Comparison of ENCODE assay signal across 25 cellular contexts in genomic region chr12:19388131-19388549, GRCh38. TPM values are rescaled to one million over a fixed set of nuclear protein-coding genes. Genes with fewer than 3 reads are reported as not detected.
DNase-seq lines count a peak whose midpoint lies in the region; ATAC-seq and TF ChIP-seq lines count a peak whose summit lies in the region.
"Had no signal": no experiment of that assay in that cellular context is flagged by ENCODE, and none has a peak within 500 bp of the region (broad histone marks: within the 10 kb centered on the region; RNA-seq: fewer than 3 reads in every experiment).

No MANE protein-coding gene starts in this region.

- H2AK5ac ChIP-seq in trophoblast cell (ENCODE audit: low read length): no peak overlapping the region

- no peak overlapping the region for H3K27ac Mint-ChIP-seq in activated T-cell treated with anti-CD3 and anti-CD28 coated beads, Interleukin-2, amount 50 U/mL, for 24 hours
- no peak overlapping the region for H3K27ac Mint-ChIP-seq in activated CD4-positive, alpha-beta T cell treated with anti-CD3 and anti-CD28 coated beads, Interleukin-2, amount 10 ng/mL, durations not matched to agents 24 days and 14 days
- H3K27ac Mint-ChIP-seq: activated CD8-positive, alpha-beta T cell treated with anti-CD3 and anti-CD28 coated beads, Interleukin-2, amount 10 ng/mL, durations not matched to agents 7 days and 5 days; CD8-positive, alpha-beta T cell; natural killer cell treated with Interleukin-12 subunit alpha and Interleukin-12 subunit beta and Interleukin-15 and Interleukin-18, amount 100 ng/mL, for 72 hours; stimulated activated naive CD8-positive, alpha-beta T cell treated with anti-CD3 and anti-CD28 coated beads, Interleukin-15, amount 100 ng/mL, for 72 hours had no signal

- no peak overlapping the region for H3K14ac ChIP-seq in trophoblast cell (ENCODE audit: low read length)

- no peak overlapping the region for H2BK12ac ChIP-seq in trophoblast cell (ENCODE audit: low read length)

- no peaks in the 10 kb centered on the region for H3K36me3 Mint-ChIP-seq in activated T-cell treated with anti-CD3 and anti-CD28 coated beads, Interleukin-2, amount 50 U/mL, for 24 hours (ENCODE audit: low read depth)
- no peaks in the 10 kb centered on the region for H3K36me3 Mint-ChIP-seq in activated CD4-positive, alpha-beta T cell treated with anti-CD3 and anti-CD28 coated beads, Interleukin-2, amount 10 ng/mL, durations not matched to agents 24 days and 14 days (ENCODE audit: low read depth)
- H3K36me3 Mint-ChIP-seq: CD8-positive, alpha-beta T cell; natural killer cell treated with Interleukin-12 subunit alpha and Interleukin-12 subunit beta and Interleukin-15 and Interleukin-18, amount 100 ng/mL, for 72 hours had no signal

- no peaks in the 10 kb centered on the region for H3K79me1 ChIP-seq in trophoblast cell (ENCODE audit: low read length)

- H3K36me3 ChIP-seq in SJCRH30 (no peaks in the 10 kb centered on the region), trophoblast cell (ENCODE audit: control insufficient read depth in 1 of 2, insufficient read depth in 2 of 2, low read length in 2 of 2) (no peaks in the 10 kb centered on the region), stomach (no peaks in the 10 kb centered on the region)
- H3K36me3 ChIP-seq: brain microvascular endothelial cell, ovary, tibial nerve had no signal

- H3K27me3 ChIP-seq in SJCRH30 (no peaks in the 10 kb centered on the region), trophoblast cell (ENCODE audit: insufficient read depth, low read length) (no peaks in the 10 kb centered on the region), stomach (no peaks in the 10 kb centered on the region)
- H3K27me3 ChIP-seq: brain microvascular endothelial cell, ovary, tibial nerve had no signal

- no peak overlapping the region for H3K4me2 ChIP-seq in trophoblast cell (ENCODE audit: low read length)
- H3K4me2 ChIP-seq: PC-9 had no signal

- no peak for TF ChIP-seq CTCF in fibroblast of the aortic adventitia (IDR thresholded peaks at IDR 0.05; ENCODE audit: insufficient read depth, low read length)
- no peak for TF ChIP-seq CTCF in stomach (IDR thresholded peaks at IDR 0.05)

- no peak overlapping the region for H2BK120ac ChIP-seq in trophoblast cell (ENCODE audit: insufficient read depth, low read length, poor library complexity)

- no peak overlapping the region for H4K91ac ChIP-seq in trophoblast cell (ENCODE audit: low read depth, low read length)

- H3K4me1 ChIP-seq in SJCRH30: peaks cover 35% of the 10 kb centered on the region
- H3K4me1 ChIP-seq in trophoblast cell (ENCODE audit: control insufficient read depth in 1 of 2, insufficient read depth in 2 of 2, low read length in 2 of 2): no peaks in the 10 kb centered on the region
- peaks cover 0 to 13% (median 0%) of the 10 kb centered on the region in 4 donors for H3K4me1 ChIP-seq in stomach
- H3K4me1 ChIP-seq: tibial nerve had no signal

- H3K18ac ChIP-seq in trophoblast cell (ENCODE audit: low read length): no peak overlapping the region

- H3K9me3 ChIP-seq in SJCRH30 (replicated peaks): no peaks in the 10 kb centered on the region
- no peaks in the 10 kb centered on the region for H3K9me3 ChIP-seq in trophoblast cell (ENCODE audit: insufficient read depth, low read depth, low read length)
- no peaks in the 10 kb centered on the region for H3K9me3 ChIP-seq in stomach
- H3K9me3 ChIP-seq: ovary, tibial nerve had no signal

- no CpG with 5 or more reads among the region's 2 CpGs for WGBS in trophoblast cell (ENCODE audit: extremely low coverage, insufficient coverage, insufficient read length)
- WGBS in stomach, 5 donors: 45 to 79% (median 68%) methylated on average over 2 of the region's 2 CpGs

- no peak overlapping the region for H3K9ac ChIP-seq in trophoblast cell (ENCODE audit: low read length)

- H3K27ac ChIP-seq in SJCRH30 (peak overlapping the region; percentile 77), trophoblast cell (ENCODE audit: low read depth, low read length) (no peak overlapping the region), stomach (peak overlapping the region in 1 of 5 donors; percentile 60)
- H3K27ac ChIP-seq: brain microvascular endothelial cell, ovary, PC-9, tibial nerve had no signal

- no peaks in the 10 kb centered on the region for H3K79me2 ChIP-seq in trophoblast cell (ENCODE audit: control insufficient read depth, insufficient read depth, low read length, poor library complexity)

- H3K23ac ChIP-seq in trophoblast cell (ENCODE audit: low read length): no peak overlapping the region

- H2AFZ ChIP-seq in trophoblast cell (ENCODE audit: insufficient read depth, low read length, poor library complexity): no peak overlapping the region
- H2AFZ ChIP-seq: PC-9 had no signal

- H4K12ac ChIP-seq in trophoblast cell (ENCODE audit: low read depth, low read length): no peak overlapping the region

- H2BK5ac ChIP-seq in trophoblast cell (ENCODE audit: low read depth, low read length, poor library complexity): no peak overlapping the region

- no peak overlapping the region for H3K4ac ChIP-seq in trophoblast cell (ENCODE audit: low read depth, low read length)

- H3K4me1 Mint-ChIP-seq in activated T-cell treated with anti-CD3 and anti-CD28 coated beads, Interleukin-2, amount 50 U/mL, for 24 hours (ENCODE audit: low read depth): no peaks in the 10 kb centered on the region
- no peaks in the 10 kb centered on the region for H3K4me1 Mint-ChIP-seq in activated CD4-positive, alpha-beta T cell treated with anti-CD3 and anti-CD28 coated beads, Interleukin-2, amount 10 ng/mL, durations not matched to agents 24 days and 14 days
- H3K4me1 Mint-ChIP-seq: stimulated activated naive CD8-positive, alpha-beta T cell treated with anti-CD3 and anti-CD28 coated beads, Interleukin-15, amount 100 ng/mL, for 72 hours had no signal

- no peak for ATAC-seq in HG02588 (IDR thresholded peaks at IDR 0.05; ENCODE audit: unreplicated experiment)
- ATAC-seq: activated CD8-positive, alpha-beta T cell treated with anti-CD3 and anti-CD28 coated beads, Interleukin-2, amount 10 ng/mL, durations not matched to agents 7 days and 5 days; CD8-positive, alpha-beta T cell; natural killer cell treated with Interleukin-12 subunit alpha and Interleukin-12 subunit beta and Interleukin-15 and Interleukin-18, amount 100 ng/mL, for 72 hours; stimulated activated naive CD8-positive, alpha-beta T cell treated with anti-CD3 and anti-CD28 coated beads, Interleukin-15, amount 100 ng/mL, for 72 hours had no signal

- H3K9me3 Mint-ChIP-seq in activated T-cell treated with anti-CD3 and anti-CD28 coated beads, Interleukin-2, amount 50 U/mL, for 24 hours: no peaks in the 10 kb centered on the region
- H3K9me3 Mint-ChIP-seq in activated CD4-positive, alpha-beta T cell treated with anti-CD3 and anti-CD28 coated beads, Interleukin-2, amount 10 ng/mL, durations not matched to agents 24 days and 14 days: no peaks in the 10 kb centered on the region
- H3K9me3 Mint-ChIP-seq: CD8-positive, alpha-beta T cell; natural killer cell treated with Interleukin-12 subunit alpha and Interleukin-12 subunit beta and Interleukin-15 and Interleukin-18, amount 100 ng/mL, for 72 hours; stimulated activated naive CD8-positive, alpha-beta T cell treated with anti-CD3 and anti-CD28 coated beads, Interleukin-15, amount 100 ng/mL, for 72 hours had no signal

- no peak for TF ChIP-seq POLR2A in stomach (IDR thresholded peaks at IDR 0.05)

- H3K4me3 Mint-ChIP-seq in activated T-cell treated with anti-CD3 and anti-CD28 coated beads, Interleukin-2, amount 50 U/mL, for 24 hours: no peak overlapping the region
- H3K4me3 Mint-ChIP-seq in activated CD4-positive, alpha-beta T cell treated with anti-CD3 and anti-CD28 coated beads, Interleukin-2, amount 10 ng/mL, durations not matched to agents 24 days and 14 days: no peak overlapping the region
- H3K4me3 Mint-ChIP-seq: activated CD8-positive, alpha-beta T cell treated with anti-CD3 and anti-CD28 coated beads, Interleukin-2, amount 10 ng/mL, durations not matched to agents 7 days and 5 days; CD8-positive, alpha-beta T cell; natural killer cell treated with Interleukin-12 subunit alpha and Interleukin-12 subunit beta and Interleukin-15 and Interleukin-18, amount 100 ng/mL, for 72 hours; stimulated activated naive CD8-positive, alpha-beta T cell treated with anti-CD3 and anti-CD28 coated beads, Interleukin-15, amount 100 ng/mL, for 72 hours had no signal

- DNase-seq in EL (peak; percentile 16), SJCRH30 (peak; percentile 66 to 75), fibroblast of the aortic adventitia (ENCODE audit: low read depth) (peak; percentile 35), trophoblast cell (peak; percentile 62 to 83), stomach (no peak)
- DNase-seq in activated T-cell treated with anti-CD3 and anti-CD28 coated beads, Interleukin-2, amount 50 U/mL, for 24 hours: no peak
- DNase-seq in activated CD4-positive, alpha-beta T cell treated with anti-CD3 and anti-CD28 coated beads, Interleukin-2, amount 10 ng/mL, durations not matched to agents 24 days and 14 days: no peak
- DNase-seq: activated CD4-positive, alpha-beta T cell treated with anti-CD3 and anti-CD28 coated beads for 1 hour; activated CD8-positive, alpha-beta T cell treated with anti-CD3 and anti-CD28 coated beads, Interleukin-2, amount 10 ng/mL, durations not matched to agents 7 days and 5 days; activated T-cell treated with anti-CD3 and anti-CD28 coated beads, Interleukin-2, amount 50 U/mL, for 1 hour; brain microvascular endothelial cell; CD8-positive, alpha-beta T cell; DMS 273 treated with DMSO at 0.1 percent for 48 hours; effector memory CD4-positive, alpha-beta T cell; erythroblast; MM.1S; NCI-H1417 treated with DMSO at 0.1 percent for 48 hours; NCI-H446 treated with DMSO at 0.1 percent for 48 hours; ovary; PC-9; stimulated activated CD4-positive, alpha-beta T cell treated with anti-CD3 and anti-CD28 coated beads, Interleukin-15, amount 100 ng/mL, for 24 hours; stimulated activated naive CD8-positive, alpha-beta T cell treated with anti-CD3 and anti-CD28 coated beads, Interleukin-15, amount 100 ng/mL, for 72 hours had no signal

- intact Hi-C loops in stomach (cut with DNase I; ENCODE audit: low total_unique reads): no loop called here
- intact Hi-C loops in activated CD4-positive, alpha-beta T cell treated with anti-CD3 and anti-CD28 coated beads, Interleukin-2, amount 10 ng/mL, durations not matched to agents 24 days and 14 days (cut with micrococcal nuclease): no loop called here

- no peak overlapping the region for H3K4me3 ChIP-seq in SJCRH30
- no peak overlapping the region for H3K4me3 ChIP-seq in fibroblast of the aortic adventitia (ENCODE audit: low read depth, low read length)
- no peak overlapping the region for H3K4me3 ChIP-seq in trophoblast cell (ENCODE audit: low read depth, low read length)
- no peak overlapping the region for H3K4me3 ChIP-seq in stomach
- H3K4me3 ChIP-seq: ovary, PC-9, tibial nerve had no signal

- H4K8ac ChIP-seq in trophoblast cell (ENCODE audit: low read depth, low read length): no peak overlapping the region

- no peaks in the 10 kb centered on the region for H3K27me3 Mint-ChIP-seq in activated T-cell treated with anti-CD3 and anti-CD28 coated beads, Interleukin-2, amount 50 U/mL, for 24 hours
- no peaks in the 10 kb centered on the region for H3K27me3 Mint-ChIP-seq in activated CD4-positive, alpha-beta T cell treated with anti-CD3 and anti-CD28 coated beads, Interleukin-2, amount 10 ng/mL, durations not matched to agents 24 days and 14 days
- H3K27me3 Mint-ChIP-seq: natural killer cell treated with Interleukin-12 subunit alpha and Interleukin-12 subunit beta and Interleukin-15 and Interleukin-18, amount 100 ng/mL, for 72 hours; stimulated activated naive CD8-positive, alpha-beta T cell treated with anti-CD3 and anti-CD28 coated beads, Interleukin-15, amount 100 ng/mL, for 72 hours had no signal

- TF ChIP-seq EP300 in stomach (IDR thresholded peaks at IDR 0.05): no peak

RNA-seq across cellular contexts. Expression of gene AEBP2, which starts 51.2 kb away (rescaled TPM):
- 27.6 and 29.7 TPM in 2 replicates for total RNA-seq in SJCRH30 (2014; rRNA removed; shearing (Covaris generic))
- total RNA-seq in fibroblast of the aortic adventitia (ENCODE audit: low replicate concordance) (17.9 and 72.5 TPM in 2 replicates), stomach (10 to 100 TPM; 24.1 to 51.8 (median 26.8) TPM)
- polyA plus RNA-seq in trophoblast cell (2013): 66.3 and 67.4 TPM in 2 replicates
- 10 to 100 TPM in 1 of 3 donors, 1 to 10 TPM in 2; 8.6 to 11.4 (median 9.3) TPM for polyA plus RNA-seq in stomach
- total RNA-seq in activated CD4-positive, alpha-beta T cell treated with anti-CD3 and anti-CD28 coated beads, Interleukin-2, amount 10 ng/mL, durations not matched to agents 24 days and 14 days: 55.5 and 59.2 TPM in 2 replicates

Comparison
In these comparisons a context has a peak if more than half of its experiments do, and no peak if none do; other contexts are left out.
1. DNase-seq: peak in EL (single experiment), SJCRH30 (2 of 2), fibroblast of the aortic adventitia (single experiment) and trophoblast cell (2 of 2); none in activated T-cell treated with anti-CD3 and anti-CD28 coated beads, Interleukin-2, amount 50 U/mL, for 24 hours (single experiment), stomach (single experiment) and activated CD4-positive, alpha-beta T cell treated with anti-CD3 and anti-CD28 coated beads, Interleukin-2, amount 10 ng/mL, durations not matched to agents 24 days and 14 days (single experiment).